ENCODE assay signal across 2 cellular contexts in genomic region chr2:199199797-199200196, GRCh38.
TF ChIP-seq lines count a peak whose summit lies in the region.

No MANE protein-coding gene starts in this region.

TF ChIP-seq in GM23338, 12 proteins besides CTCF, POLR2A, EP300 and RAD21:
- TF ChIP-seq, protein P1, sequence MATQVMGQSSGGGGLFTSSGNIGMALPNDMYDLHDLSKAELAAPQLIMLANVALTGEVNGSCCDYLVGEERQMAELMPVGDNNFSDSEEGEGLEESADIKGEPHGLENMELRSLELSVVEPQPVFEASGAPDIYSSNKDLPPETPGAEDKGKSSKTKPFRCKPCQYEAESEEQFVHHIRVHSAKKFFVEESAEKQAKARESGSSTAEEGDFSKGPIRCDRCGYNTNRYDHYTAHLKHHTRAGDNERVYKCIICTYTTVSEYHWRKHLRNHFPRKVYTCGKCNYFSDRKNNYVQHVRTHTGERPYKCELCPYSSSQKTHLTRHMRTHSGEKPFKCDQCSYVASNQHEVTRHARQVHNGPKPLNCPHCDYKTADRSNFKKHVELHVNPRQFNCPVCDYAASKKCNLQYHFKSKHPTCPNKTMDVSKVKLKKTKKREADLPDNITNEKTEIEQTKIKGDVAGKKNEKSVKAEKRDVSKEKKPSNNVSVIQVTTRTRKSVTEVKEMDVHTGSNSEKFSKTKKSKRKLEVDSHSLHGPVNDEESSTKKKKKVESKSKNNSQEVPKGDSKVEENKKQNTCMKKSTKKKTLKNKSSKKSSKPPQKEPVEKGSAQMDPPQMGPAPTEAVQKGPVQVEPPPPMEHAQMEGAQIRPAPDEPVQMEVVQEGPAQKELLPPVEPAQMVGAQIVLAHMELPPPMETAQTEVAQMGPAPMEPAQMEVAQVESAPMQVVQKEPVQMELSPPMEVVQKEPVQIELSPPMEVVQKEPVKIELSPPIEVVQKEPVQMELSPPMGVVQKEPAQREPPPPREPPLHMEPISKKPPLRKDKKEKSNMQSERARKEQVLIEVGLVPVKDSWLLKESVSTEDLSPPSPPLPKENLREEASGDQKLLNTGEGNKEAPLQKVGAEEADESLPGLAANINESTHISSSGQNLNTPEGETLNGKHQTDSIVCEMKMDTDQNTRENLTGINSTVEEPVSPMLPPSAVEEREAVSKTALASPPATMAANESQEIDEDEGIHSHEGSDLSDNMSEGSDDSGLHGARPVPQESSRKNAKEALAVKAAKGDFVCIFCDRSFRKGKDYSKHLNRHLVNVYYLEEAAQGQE (IDR thresholded peaks at IDR 0.05; ENCODE audit: unreplicated experiment), result no peak
- TF ChIP-seq STAT1 (IDR thresholded peaks at IDR 0.05; ENCODE audit: unreplicated experiment) (no peak), ZNF331 (CRISPR knock-in tag; IDR thresholded peaks at IDR 0.05; ENCODE audit: low read depth) (no peak), EZH2phosphoT487 (IDR thresholded peaks at IDR 0.05; ENCODE audit: unreplicated experiment) (no peak), POLR2AphosphoS5 (IDR thresholded peaks at IDR 0.05; ENCODE audit: low read depth) (no peak), NANOG (IDR thresholded peaks at IDR 0.05; ENCODE audit: borderline replicate concordance) (no peak), ZNF114 (CRISPR knock-in tag; IDR thresholded peaks at IDR 0.05) (no peak), JUNB (IDR thresholded peaks at IDR 0.05; ENCODE audit: unreplicated experiment) (no peak), CREB1 (CRISPR knock-in tag; IDR thresholded peaks at IDR 0.05; ENCODE audit: low read depth) (no peak), EZH2 (IDR thresholded peaks at IDR 0.05; ENCODE audit: low read depth, unreplicated experiment) (no peak)
- TF ChIP-seq, protein P2, sequence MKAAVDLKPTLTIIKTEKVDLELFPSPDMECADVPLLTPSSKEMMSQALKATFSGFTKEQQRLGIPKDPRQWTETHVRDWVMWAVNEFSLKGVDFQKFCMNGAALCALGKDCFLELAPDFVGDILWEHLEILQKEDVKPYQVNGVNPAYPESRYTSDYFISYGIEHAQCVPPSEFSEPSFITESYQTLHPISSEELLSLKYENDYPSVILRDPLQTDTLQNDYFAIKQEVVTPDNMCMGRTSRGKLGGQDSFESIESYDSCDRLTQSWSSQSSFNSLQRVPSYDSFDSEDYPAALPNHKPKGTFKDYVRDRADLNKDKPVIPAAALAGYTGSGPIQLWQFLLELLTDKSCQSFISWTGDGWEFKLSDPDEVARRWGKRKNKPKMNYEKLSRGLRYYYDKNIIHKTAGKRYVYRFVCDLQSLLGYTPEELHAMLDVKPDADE (IDR thresholded peaks at IDR 0.05), result no peak
- TF ChIP-seq, protein P3, sequence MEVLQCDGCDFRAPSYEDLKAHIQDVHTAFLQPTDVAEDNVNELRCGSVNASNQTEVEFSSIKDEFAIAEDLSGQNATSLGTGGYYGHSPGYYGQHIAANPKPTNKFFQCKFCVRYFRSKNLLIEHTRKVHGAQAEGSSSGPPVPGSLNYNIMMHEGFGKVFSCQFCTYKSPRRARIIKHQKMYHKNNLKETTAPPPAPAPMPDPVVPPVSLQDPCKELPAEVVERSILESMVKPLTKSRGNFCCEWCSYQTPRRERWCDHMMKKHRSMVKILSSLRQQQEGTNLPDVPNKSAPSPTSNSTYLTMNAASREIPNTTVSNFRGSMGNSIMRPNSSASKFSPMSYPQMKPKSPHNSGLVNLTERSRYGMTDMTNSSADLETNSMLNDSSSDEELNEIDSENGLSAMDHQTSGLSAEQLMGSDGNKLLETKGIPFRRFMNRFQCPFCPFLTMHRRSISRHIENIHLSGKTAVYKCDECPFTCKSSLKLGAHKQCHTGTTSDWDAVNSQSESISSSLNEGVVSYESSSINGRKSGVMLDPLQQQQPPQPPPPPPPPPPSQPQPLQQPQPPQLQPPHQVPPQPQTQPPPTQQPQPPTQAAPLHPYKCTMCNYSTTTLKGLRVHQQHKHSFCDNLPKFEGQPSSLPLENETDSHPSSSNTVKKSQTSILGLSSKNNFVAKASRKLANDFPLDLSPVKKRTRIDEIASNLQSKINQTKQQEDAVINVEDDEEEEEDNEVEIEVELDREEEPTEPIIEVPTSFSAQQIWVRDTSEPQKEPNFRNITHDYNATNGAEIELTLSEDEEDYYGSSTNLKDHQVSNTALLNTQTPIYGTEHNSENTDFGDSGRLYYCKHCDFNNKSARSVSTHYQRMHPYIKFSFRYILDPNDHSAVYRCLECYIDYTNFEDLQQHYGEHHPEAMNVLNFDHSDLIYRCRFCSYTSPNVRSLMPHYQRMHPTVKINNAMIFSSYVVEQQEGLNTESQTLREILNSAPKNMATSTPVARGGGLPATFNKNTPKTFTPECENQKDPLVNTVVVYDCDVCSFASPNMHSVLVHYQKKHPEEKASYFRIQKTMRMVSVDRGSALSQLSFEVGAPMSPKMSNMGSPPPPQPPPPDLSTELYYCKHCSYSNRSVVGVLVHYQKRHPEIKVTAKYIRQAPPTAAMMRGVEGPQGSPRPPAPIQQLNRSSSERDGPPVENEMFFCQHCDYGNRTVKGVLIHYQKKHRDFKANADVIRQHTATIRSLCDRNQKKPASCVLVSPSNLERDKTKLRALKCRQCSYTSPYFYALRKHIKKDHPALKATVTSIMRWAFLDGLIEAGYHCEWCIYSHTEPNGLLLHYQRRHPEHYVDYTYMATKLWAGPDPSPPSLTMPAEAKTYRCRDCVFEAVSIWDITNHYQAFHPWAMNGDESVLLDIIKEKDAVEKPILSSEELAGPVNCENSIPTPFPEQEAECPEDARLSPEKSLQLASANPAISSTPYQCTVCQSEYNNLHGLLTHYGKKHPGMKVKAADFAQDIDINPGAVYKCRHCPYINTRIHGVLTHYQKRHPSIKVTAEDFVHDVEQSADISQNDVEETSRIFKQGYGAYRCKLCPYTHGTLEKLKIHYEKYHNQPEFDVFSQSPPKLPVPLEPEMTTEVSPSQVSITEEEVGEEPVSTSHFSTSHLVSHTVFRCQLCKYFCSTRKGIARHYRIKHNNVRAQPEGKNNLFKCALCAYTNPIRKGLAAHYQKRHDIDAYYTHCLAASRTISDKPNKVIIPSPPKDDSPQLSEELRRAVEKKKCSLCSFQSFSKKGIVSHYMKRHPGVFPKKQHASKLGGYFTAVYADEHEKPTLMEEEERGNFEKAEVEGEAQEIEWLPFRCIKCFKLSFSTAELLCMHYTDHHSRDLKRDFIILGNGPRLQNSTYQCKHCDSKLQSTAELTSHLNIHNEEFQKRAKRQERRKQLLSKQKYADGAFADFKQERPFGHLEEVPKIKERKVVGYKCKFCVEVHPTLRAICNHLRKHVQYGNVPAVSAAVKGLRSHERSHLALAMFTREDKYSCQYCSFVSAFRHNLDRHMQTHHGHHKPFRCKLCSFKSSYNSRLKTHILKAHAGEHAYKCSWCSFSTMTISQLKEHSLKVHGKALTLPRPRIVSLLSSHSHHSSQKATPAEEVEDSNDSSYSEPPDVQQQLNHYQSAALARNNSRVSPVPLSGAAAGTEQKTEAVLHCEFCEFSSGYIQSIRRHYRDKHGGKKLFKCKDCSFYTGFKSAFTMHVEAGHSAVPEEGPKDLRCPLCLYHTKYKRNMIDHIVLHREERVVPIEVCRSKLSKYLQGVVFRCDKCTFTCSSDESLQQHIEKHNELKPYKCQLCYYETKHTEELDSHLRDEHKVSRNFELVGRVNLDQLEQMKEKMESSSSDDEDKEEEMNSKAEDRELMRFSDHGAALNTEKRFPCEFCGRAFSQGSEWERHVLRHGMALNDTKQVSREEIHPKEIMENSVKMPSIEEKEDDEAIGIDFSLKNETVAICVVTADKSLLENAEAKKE (CRISPR knock-in tag; IDR thresholded peaks at IDR 0.05), result no peak

TF ChIP-seq in GM12878, 131 proteins besides CTCF, POLR2A, EP300 and RAD21 (continued from another document):
- peak; percentile 26; the same call in 1 of the 2 replicates for TF ChIP-seq PRDM15 (CRISPR knock-in tag; IDR thresholded peaks at IDR 0.05)
